In genomic region chr3:127949446-127949845, GRCh38 we compare ENCODE assay signal across 27 cellular contexts. TPM values are rescaled to one million over a fixed set of nuclear protein-coding genes. Genes with fewer than 3 reads are reported as not detected.
"Had no signal": no experiment of that assay in that cellular context is flagged by ENCODE, and none has a peak within 500 bp of the region (broad histone marks: within the 10 kb centered on the region; RNA-seq: fewer than 3 reads in every experiment).

No MANE protein-coding gene starts in this region.

- ATAC-seq: activated CD4-positive, alpha-beta T cell treated with anti-CD3 and anti-CD28 coated beads for 36 hours; activated CD4-positive, CD25-positive, alpha-beta regulatory T cell treated with anti-CD3 and anti-CD28 coated beads, Interleukin-2, amount 50 U/mL, for 24 hours; activated CD8-positive, alpha-beta T cell treated with anti-CD3 and anti-CD28 coated beads, Interleukin-2, amount 10 ng/mL, durations not matched to agents 7 days and 5 days; activated naive CD8-positive, alpha-beta T cell treated with anti-CD3 and anti-CD28 coated beads, Interleukin-2, amount 50 U/mL, for 24 hours; Right ventricle myocardium inferior; WTC11 had no signal

- H3K27ac ChIP-seq: PC-9, RWPE1 had no signal

- H3K4me3 ChIP-seq: PC-9 had no signal

- DNase-seq: activated CD4-positive, alpha-beta T cell treated with anti-CD3 and anti-CD28 coated beads for 36 hours; activated CD4-positive, alpha-beta T cell treated with anti-CD3 and anti-CD28 coated beads, Interleukin-2, amount 10 ng/mL, durations not matched to agents 7 days and 5 days; activated CD4-positive, alpha-beta T cell treated with anti-CD3 and anti-CD28 coated beads, Interleukin-2, amount 50 U/mL, for 48 hours; activated CD8-positive, alpha-beta T cell treated with anti-CD3 and anti-CD28 coated beads, Interleukin-2, amount 10 ng/mL, durations not matched to agents 7 days and 5 days; activated gamma-delta T cell treated with Interleukin-2 at 50 U/mL for 16 hours; activated naive CD4-positive, alpha-beta T cell treated with anti-CD3 and anti-CD28 coated beads, Interleukin-2, amount 10 ng/mL, durations not matched to agents 7 days and 5 days; activated naive CD8-positive, alpha-beta T cell treated with anti-CD3 and anti-CD28 coated beads, Interleukin-2, amount 50 U/mL, for 24 hours; activated T-cell treated with anti-CD3 and anti-CD28 coated beads, Interleukin-2, amount 50 U/mL, for 24 hours; anterior cingulate cortex; central memory CD4-positive, alpha-beta T cell; Karpas-422; KBM-7; NCI-H1105; NCI-H1417 treated with DMSO at 0.1 percent for 48 hours; NCI-H187 treated with DMSO at 0.1 percent for 48 hours; NCI-H2081 treated with DMSO at 0.1 percent for 48 hours; NCI-H226; NCI-H446 treated with DMSO at 0.1 percent for 48 hours; NCI-H748 treated with DMSO at 0.1 percent for 48 hours; PC-9 had no signal

RNA-seq across cellular contexts. Expression of gene KBTBD12, which starts 34.4 kb away (rescaled TPM):
- total RNA-seq: activated CD4-positive, alpha-beta T cell treated with anti-CD3 and anti-CD28 coated beads for 36 hours; activated CD4-positive, alpha-beta T cell treated with anti-CD3 and anti-CD28 coated beads, Interleukin-2, amount 10 ng/mL, durations not matched to agents 7 days and 5 days; activated CD8-positive, alpha-beta T cell treated with anti-CD3 and anti-CD28 coated beads, Interleukin-2, amount 10 ng/mL, durations not matched to agents 7 days and 5 days; activated T-helper 1 cell treated with anti-CD3 and anti-CD28 coated beads, Interleukin-12 subunit alpha, Interleukin-12 subunit beta, Interleukin-2, Interleukin-4 antibody, amounts not matched to agents 30 ng/mL and 10 ng/mL and 1 ng/mL, durations not matched to agents 14 hours and 24 hours and 36 hours; MCF 10A; OCI-LY7 had no signal
